ENCODE assay signal across 14 cellular contexts in genomic region chr20:51631953-51632352, GRCh38.
A peak's percentile ranks its signal among the peaks of the same experiment; 100 is the strongest.
DNase-seq lines count a peak whose midpoint lies in the region; ATAC-seq and TF ChIP-seq lines count a peak whose summit lies in the region.
"Had no signal": no experiment of that assay in that cellular context is flagged by ENCODE, and none has a peak within 500 bp of the region (broad histone marks: within the 10 kb centered on the region; RNA-seq: fewer than 3 reads in every experiment).

No MANE protein-coding gene starts in this region.

- H3K4me3 ChIP-seq in breast epithelium (no peak overlapping the region), mucosa of rectum (ENCODE audit: low read length in 2 of 2) (no peak overlapping the region), tibial nerve (no peak overlapping the region)
- H3K4me3 ChIP-seq: GM12878 had no signal

- H3K27ac ChIP-seq in breast epithelium: peak overlapping the region; percentile 91 to 94
- H3K27ac ChIP-seq in mucosa of rectum (ENCODE audit: low read depth in 2 of 2, low read length in 2 of 2): peak overlapping the region; percentile 35 to 65
- peak overlapping the region; percentile 78 to 91 (median 85) for H3K27ac ChIP-seq in tibial nerve

- H3K27me3 ChIP-seq in breast epithelium: no peaks in the 10 kb centered on the region
- H3K27me3 ChIP-seq in mucosa of rectum (ENCODE audit: control insufficient read depth in 2 of 2, insufficient read depth in 2 of 2, low read length in 2 of 2): no peaks in the 10 kb centered on the region
- H3K27me3 ChIP-seq in tibial nerve: no peaks in the 10 kb centered on the region

- no peak overlapping the region for H3K4me3 Mint-ChIP-seq in activated CD4-positive, alpha-beta T cell treated with anti-CD3 and anti-CD28 coated beads, Interleukin-2, amount 10 ng/mL, durations not matched to agents 24 days and 14 days
- no peak overlapping the region for H3K4me3 Mint-ChIP-seq in stimulated activated memory B cell treated with anti-CD40 and anti-IgM and Interleukin-4, amounts not matched to agents 10 μg/mL and 1 μg/mL and 100 μg/mL, for 72 hours
- H3K4me3 Mint-ChIP-seq: activated CD8-positive, alpha-beta T cell treated with anti-CD3 and anti-CD28 coated beads, Interleukin-2, amount 10 ng/mL, durations not matched to agents 7 days and 5 days had no signal

- WGBS in tibial nerve, 2 donors: 95% methylated on average over 6 of the region's 6 CpGs

- no peak overlapping the region for H3K9ac ChIP-seq in mucosa of rectum (ENCODE audit: low read depth in 1 of 2, low read length in 2 of 2)

- peaks cover 13% of the 10 kb centered on the region for H3K27me3 Mint-ChIP-seq in activated CD4-positive, alpha-beta T cell treated with anti-CD3 and anti-CD28 coated beads, Interleukin-2, amount 10 ng/mL, durations not matched to agents 24 days and 14 days
- peaks cover 95% of the 10 kb centered on the region for H3K27me3 Mint-ChIP-seq in stimulated activated memory B cell treated with anti-CD40 and anti-IgM and Interleukin-4, amounts not matched to agents 10 μg/mL and 1 μg/mL and 100 μg/mL, for 72 hours

- TF ChIP-seq POLR2A in breast epithelium (IDR thresholded peaks at IDR 0.05): no peak
- TF ChIP-seq POLR2A in tibial nerve (IDR thresholded peaks at IDR 0.05): no peak

- no peak for TF ChIP-seq CTCF in breast epithelium (IDR thresholded peaks at IDR 0.05)
- TF ChIP-seq CTCF in tibial nerve (IDR thresholded peaks at IDR 0.05): no peak

- no peaks in the 10 kb centered on the region for H3K36me3 ChIP-seq in breast epithelium
- H3K36me3 ChIP-seq in mucosa of rectum (ENCODE audit: control insufficient read depth in 2 of 2, insufficient read depth in 2 of 2, low read length in 2 of 2): peaks cover 8 to 24% of the 10 kb centered on the region in 2 donors
- H3K36me3 ChIP-seq in tibial nerve: peaks cover 0 to 4% (median 0%) of the 10 kb centered on the region in 3 donors

- H3K4me1 ChIP-seq in breast epithelium (peaks cover 7 to 9% of the 10 kb centered on the region in 2 donors), mucosa of rectum (ENCODE audit: control insufficient read depth in 2 of 2, insufficient read depth in 2 of 2, low read length in 2 of 2) (peaks cover 4 to 8% of the 10 kb centered on the region in 2 donors), tibial nerve (peaks cover 3 to 48% (median 25%) of the 10 kb centered on the region in 4 donors)

- no peaks in the 10 kb centered on the region for H3K9me3 Mint-ChIP-seq in activated CD4-positive, alpha-beta T cell treated with anti-CD3 and anti-CD28 coated beads, Interleukin-2, amount 10 ng/mL, durations not matched to agents 24 days and 14 days
- H3K9me3 Mint-ChIP-seq in stimulated activated memory B cell treated with anti-CD40 and anti-IgM and Interleukin-4, amounts not matched to agents 10 μg/mL and 1 μg/mL and 100 μg/mL, for 72 hours: no peaks in the 10 kb centered on the region
- H3K9me3 Mint-ChIP-seq: naive B cell had no signal

- no peaks in the 10 kb centered on the region for H3K9me3 ChIP-seq in breast epithelium
- no peaks in the 10 kb centered on the region for H3K9me3 ChIP-seq in mucosa of rectum (ENCODE audit: control insufficient read depth in 2 of 2, low read length in 2 of 2)
- no peaks in the 10 kb centered on the region for H3K9me3 ChIP-seq in tibial nerve

- no peak for DNase-seq in activated CD4-positive, alpha-beta T cell treated with anti-CD3 and anti-CD28 coated beads, Interleukin-2, amount 10 ng/mL, durations not matched to agents 24 days and 14 days
- no peak for DNase-seq in activated CD4-positive, alpha-beta T cell treated with anti-CD3 and anti-CD28 coated beads, Interleukin-2, amount 50 U/mL, for 48 hours
- DNase-seq in breast epithelium (ENCODE audit: low spot score in 2 of 2) (no peak), tibial nerve (ENCODE audit: low spot score in 2 of 2) (no peak), dermis blood vessel endothelial cell (no peak), NCI-H1092 treated with DMSO at 0.1 percent for 48 hours (lab: John Stamatoyannopoulos, UW) (no peak)
- DNase-seq: DMS79, naive B cell, T-helper 17 cell had no signal

- H3K27ac Mint-ChIP-seq in activated CD4-positive, alpha-beta T cell treated with anti-CD3 and anti-CD28 coated beads, Interleukin-2, amount 10 ng/mL, durations not matched to agents 24 days and 14 days: peak overlapping the region; percentile 90
- H3K27ac Mint-ChIP-seq in stimulated activated memory B cell treated with anti-CD40 and anti-IgM and Interleukin-4, amounts not matched to agents 10 μg/mL and 1 μg/mL and 100 μg/mL, for 72 hours: no peak overlapping the region
- H3K27ac Mint-ChIP-seq: activated CD8-positive, alpha-beta T cell treated with anti-CD3 and anti-CD28 coated beads, Interleukin-2, amount 10 ng/mL, durations not matched to agents 7 days and 5 days; activated naive CD8-positive, alpha-beta T cell; T-helper 17 cell had no signal

- peaks cover 37% of the 10 kb centered on the region for H3K4me1 Mint-ChIP-seq in activated CD4-positive, alpha-beta T cell treated with anti-CD3 and anti-CD28 coated beads, Interleukin-2, amount 10 ng/mL, durations not matched to agents 24 days and 14 days
- peaks cover 7% of the 10 kb centered on the region for H3K4me1 Mint-ChIP-seq in stimulated activated memory B cell treated with anti-CD40 and anti-IgM and Interleukin-4, amounts not matched to agents 10 μg/mL and 1 μg/mL and 100 μg/mL, for 72 hours

- H3K36me3 Mint-ChIP-seq in activated CD4-positive, alpha-beta T cell treated with anti-CD3 and anti-CD28 coated beads, Interleukin-2, amount 10 ng/mL, durations not matched to agents 24 days and 14 days (ENCODE audit: low read depth): peaks cover 2% of the 10 kb centered on the region
- H3K36me3 Mint-ChIP-seq in stimulated activated memory B cell treated with anti-CD40 and anti-IgM and Interleukin-4, amounts not matched to agents 10 μg/mL and 1 μg/mL and 100 μg/mL, for 72 hours: no peaks in the 10 kb centered on the region
- H3K36me3 Mint-ChIP-seq: naive B cell had no signal

- intact Hi-C loops in activated CD4-positive, alpha-beta T cell treated with anti-CD3 and anti-CD28 coated beads, Interleukin-2, amount 10 ng/mL, durations not matched to agents 24 days and 14 days (cut with micrococcal nuclease): loop anchor here (1.0 to 10.0 kb wide), 3 partner anchors 29 to 567 kb away; no protein-coding TSS in a partner anchor
- intact Hi-C loops in breast epithelium (cut with DNase I; ENCODE audit: low total_unique reads): no loop called here

- no peak for ATAC-seq in stimulated activated memory B cell treated with anti-CD40 and anti-IgM and Interleukin-4, amounts not matched to agents 10 μg/mL and 1 μg/mL and 100 μg/mL, for 72 hours

- no peak for TF ChIP-seq EP300 in tibial nerve (IDR thresholded peaks at IDR 0.05)
